1 cellular context compared by ENCODE assay signal in genomic region chr3:58490860-58491501, GRCh38.
TF ChIP-seq lines count a peak whose summit lies in the region.

No MANE protein-coding gene starts in this region.

TF ChIP-seq in GM12878, 131 proteins besides CTCF, POLR2A, EP300 and RAD21 (continued from another document):
- no peak for TF ChIP-seq ZBTB40 (IDR thresholded peaks at IDR 0.05; ENCODE audit: borderline replicate concordance)
